ENCODE assay signal across 8 cellular contexts in genomic region chr6:90294614-90294988, GRCh38. TPM values are rescaled to one million over a fixed set of nuclear protein-coding genes. Genes with fewer than 3 reads are reported as not detected.
DNase-seq lines count a peak whose midpoint lies in the region; ATAC-seq lines count a peak whose summit lies in the region.

No MANE protein-coding gene starts in this region.

- H3K36me3 Mint-ChIP-seq in activated T-helper 1 cell treated with anti-CD3 and anti-CD28 coated beads, Interleukin-12 subunit alpha, Interleukin-12 subunit beta, Interleukin-2, Interleukin-4 antibody, amounts not matched to agents 30 ng/mL and 10 ng/mL and 1 ng/mL, durations not matched to agents 14 hours and 24 hours and 36 hours (ENCODE audit: low read depth), result peaks cover 34% of the 10 kb centered on the region

- ATAC-seq in HG03108 (IDR thresholded peaks at IDR 0.05; ENCODE audit: unreplicated experiment), result no peak
- no peak for ATAC-seq in GM21515 (IDR thresholded peaks at IDR 0.05; ENCODE audit: unreplicated experiment)

- DNase-seq in NCI-H2227 (lab: John Stamatoyannopoulos, UW; ENCODE audit: unreplicated experiment) (peak; percentile 10), NCI-H2227 treated with DMSO at 0.1 percent for 48 hours (lab: John Stamatoyannopoulos, UW) (no peak), HuH-7 (ENCODE audit: low spot score) (no peak)
- no peak for DNase-seq in activated T-helper 1 cell treated with anti-CD3 and anti-CD28 coated beads, Interleukin-12 subunit alpha, Interleukin-12 subunit beta, Interleukin-2, Interleukin-4 antibody, amounts not matched to agents 30 ng/mL and 10 ng/mL and 1 ng/mL, durations not matched to agents 14 hours and 24 hours and 36 hours (ENCODE audit: low spot score)
- DNase-seq in stimulated activated naive CD4-positive, alpha-beta T cell (lab: John Stamatoyannopoulos, UW), result peak; percentile 47 to 85 (median 64)

- H3K4me3 ChIP-seq in iPS-11a (ENCODE audit: low read depth, low read length), result peak overlapping the region; percentile 55

- peak overlapping the region; percentile 93 for H3K4me3 Mint-ChIP-seq in activated T-helper 1 cell treated with anti-CD3 and anti-CD28 coated beads, Interleukin-12 subunit alpha, Interleukin-12 subunit beta, Interleukin-2, Interleukin-4 antibody, amounts not matched to agents 30 ng/mL and 10 ng/mL and 1 ng/mL, durations not matched to agents 14 hours and 24 hours and 36 hours

- peak overlapping the region; percentile 95 for H3K27ac Mint-ChIP-seq in activated T-helper 1 cell treated with anti-CD3 and anti-CD28 coated beads, Interleukin-12 subunit alpha, Interleukin-12 subunit beta, Interleukin-2, Interleukin-4 antibody, amounts not matched to agents 30 ng/mL and 10 ng/mL and 1 ng/mL, durations not matched to agents 14 hours and 24 hours and 36 hours

- no peaks in the 10 kb centered on the region for H3K9me3 Mint-ChIP-seq in activated T-helper 1 cell treated with anti-CD3 and anti-CD28 coated beads, Interleukin-12 subunit alpha, Interleukin-12 subunit beta, Interleukin-2, Interleukin-4 antibody, amounts not matched to agents 30 ng/mL and 10 ng/mL and 1 ng/mL, durations not matched to agents 14 hours and 24 hours and 36 hours

- intact Hi-C loops in activated T-helper 1 cell treated with anti-CD3 and anti-CD28 coated beads, Interleukin-12 subunit alpha, Interleukin-12 subunit beta, Interleukin-2, Interleukin-4 antibody, amounts not matched to agents 30 ng/mL and 10 ng/mL and 1 ng/mL, durations not matched to agents 14 hours and 24 hours and 36 hours (cut with micrococcal nuclease), result loop anchor here (1.0 to 10.0 kb wide), 3 partner anchors 9 to 1000 kb away; partner anchors contain the start of gene UBE2J1

- peaks cover 49% of the 10 kb centered on the region for H3K4me1 Mint-ChIP-seq in activated T-helper 1 cell treated with anti-CD3 and anti-CD28 coated beads, Interleukin-12 subunit alpha, Interleukin-12 subunit beta, Interleukin-2, Interleukin-4 antibody, amounts not matched to agents 30 ng/mL and 10 ng/mL and 1 ng/mL, durations not matched to agents 14 hours and 24 hours and 36 hours (ENCODE audit: low read depth)

- peaks cover 18% of the 10 kb centered on the region for H3K27me3 Mint-ChIP-seq in activated T-helper 1 cell treated with anti-CD3 and anti-CD28 coated beads, Interleukin-12 subunit alpha, Interleukin-12 subunit beta, Interleukin-2, Interleukin-4 antibody, amounts not matched to agents 30 ng/mL and 10 ng/mL and 1 ng/mL, durations not matched to agents 14 hours and 24 hours and 36 hours (ENCODE audit: insufficient read depth)

RNA-seq across cellular contexts. Expression of gene BACH2, which starts 2.0 kb away (rescaled TPM):
- total RNA-seq in activated T-helper 1 cell treated with anti-CD3 and anti-CD28 coated beads, Interleukin-12 subunit alpha, Interleukin-12 subunit beta, Interleukin-2, Interleukin-4 antibody, amounts not matched to agents 30 ng/mL and 10 ng/mL and 1 ng/mL, durations not matched to agents 14 hours and 24 hours and 36 hours, result 68.1 and 71.2 TPM in 2 replicates

Comparison
In these comparisons a context has a peak if more than half of its experiments do, and no peak if none do; other contexts are left out.
1. DNase-seq: peak in NCI-H2227 (single experiment) and stimulated activated naive CD4-positive, alpha-beta T cell (6 of 6); none in NCI-H2227 treated with DMSO at 0.1 percent for 48 hours (single experiment), activated T-helper 1 cell treated with anti-CD3 and anti-CD28 coated beads, Interleukin-12 subunit alpha, Interleukin-12 subunit beta, Interleukin-2, Interleukin-4 antibody, amounts not matched to agents 30 ng/mL and 10 ng/mL and 1 ng/mL, durations not matched to agents 14 hours and 24 hours and 36 hours (single experiment) and HuH-7 (single experiment).